Comparison of ENCODE assay signal across 1 cellular context in the genomic region with DNA sequence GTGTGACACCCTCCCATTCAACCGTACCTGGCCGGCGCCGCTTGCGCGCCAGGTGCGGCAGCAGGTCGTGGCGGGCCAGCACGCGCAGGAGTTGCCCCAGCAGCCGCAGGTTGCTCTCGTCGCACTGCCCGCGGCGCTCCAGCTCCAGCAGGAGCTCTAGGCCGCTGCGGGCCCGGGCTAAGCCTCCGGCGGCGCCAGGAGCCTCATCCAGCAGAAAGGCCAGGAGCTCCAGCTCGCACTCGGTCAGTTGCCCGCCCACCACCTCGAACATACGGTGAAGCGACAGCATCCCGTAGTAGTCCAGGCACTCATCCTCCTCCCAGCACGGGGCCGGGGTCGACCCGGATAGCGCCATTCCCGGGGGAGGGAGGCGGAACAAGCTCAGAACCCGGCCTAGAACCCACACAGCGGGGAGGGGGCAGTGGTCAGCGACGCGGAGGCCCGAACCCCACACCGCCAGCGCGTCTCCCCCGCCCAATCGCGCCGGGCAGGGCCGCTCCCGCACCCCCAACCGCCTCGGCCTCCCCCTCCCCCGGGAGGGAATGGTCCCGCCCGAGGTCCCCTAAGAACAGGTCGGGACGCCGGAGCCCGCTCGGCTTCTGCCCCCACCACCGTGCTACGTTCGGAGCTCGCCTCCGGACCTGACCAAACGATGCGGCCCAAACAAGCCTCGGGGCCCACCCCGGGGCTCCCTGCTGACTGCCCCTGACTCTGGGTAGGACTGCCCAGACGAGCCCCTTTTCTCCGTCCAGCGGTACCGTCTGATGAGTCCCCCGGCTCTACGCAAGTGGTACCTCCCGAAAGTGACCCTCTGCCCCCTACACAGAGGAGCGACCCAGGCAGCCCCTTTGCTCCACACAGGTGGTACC.
A peak's percentile ranks its signal among the peaks of the same experiment; 100 is the strongest.
TF ChIP-seq lines count a peak whose summit lies in the region.

No MANE protein-coding gene starts in this region.

TF ChIP-seq in HEK293, 187 proteins besides CTCF, POLR2A, EP300 and RAD21 (continued from another document and continues in another):
- TF ChIP-seq KLF1 (tag by site-specific recombination; IDR thresholded peaks at IDR 0.05): peak; percentile 19; the same call in 1 of the 2 replicates
- no peak for TF ChIP-seq ZNF677 (tag by site-specific recombination; IDR thresholded peaks at IDR 0.05)
- peak; percentile 87 for TF ChIP-seq SCRT2 (tag by site-specific recombination; IDR thresholded peaks at IDR 0.05)
- TF ChIP-seq ZNF140 (tag by site-specific recombination; IDR thresholded peaks at IDR 0.05): no peak
- no peak for TF ChIP-seq ZNF624 (tag by site-specific recombination; IDR thresholded peaks at IDR 0.05)
- no peak for TF ChIP-seq ZNF830 (tag by site-specific recombination; IDR thresholded peaks at IDR 0.05; ENCODE audit: low read depth)
- TF ChIP-seq ZNF423 (tag by site-specific recombination; IDR thresholded peaks at IDR 0.05): no peak
- no peak for TF ChIP-seq GFI1B (tag by site-specific recombination; IDR thresholded peaks at IDR 0.05)
- TF ChIP-seq ZNF623 (tag by site-specific recombination; IDR thresholded peaks at IDR 0.05): no peak
- no peak for TF ChIP-seq ZNF214 (tag by site-specific recombination; IDR thresholded peaks at IDR 0.05; ENCODE audit: borderline replicate concordance)
- TF ChIP-seq ZNF707 (tag by site-specific recombination; IDR thresholded peaks at IDR 0.05): no peak
- TF ChIP-seq ZNF621 (tag by site-specific recombination; IDR thresholded peaks at IDR 0.05): no peak
- no peak for TF ChIP-seq ZNF768 (tag by site-specific recombination; IDR thresholded peaks at IDR 0.05)
- TF ChIP-seq ZNF302 (tag by site-specific recombination; IDR thresholded peaks at IDR 0.05; ENCODE audit: low read depth): no peak
- TF ChIP-seq, protein P1, sequence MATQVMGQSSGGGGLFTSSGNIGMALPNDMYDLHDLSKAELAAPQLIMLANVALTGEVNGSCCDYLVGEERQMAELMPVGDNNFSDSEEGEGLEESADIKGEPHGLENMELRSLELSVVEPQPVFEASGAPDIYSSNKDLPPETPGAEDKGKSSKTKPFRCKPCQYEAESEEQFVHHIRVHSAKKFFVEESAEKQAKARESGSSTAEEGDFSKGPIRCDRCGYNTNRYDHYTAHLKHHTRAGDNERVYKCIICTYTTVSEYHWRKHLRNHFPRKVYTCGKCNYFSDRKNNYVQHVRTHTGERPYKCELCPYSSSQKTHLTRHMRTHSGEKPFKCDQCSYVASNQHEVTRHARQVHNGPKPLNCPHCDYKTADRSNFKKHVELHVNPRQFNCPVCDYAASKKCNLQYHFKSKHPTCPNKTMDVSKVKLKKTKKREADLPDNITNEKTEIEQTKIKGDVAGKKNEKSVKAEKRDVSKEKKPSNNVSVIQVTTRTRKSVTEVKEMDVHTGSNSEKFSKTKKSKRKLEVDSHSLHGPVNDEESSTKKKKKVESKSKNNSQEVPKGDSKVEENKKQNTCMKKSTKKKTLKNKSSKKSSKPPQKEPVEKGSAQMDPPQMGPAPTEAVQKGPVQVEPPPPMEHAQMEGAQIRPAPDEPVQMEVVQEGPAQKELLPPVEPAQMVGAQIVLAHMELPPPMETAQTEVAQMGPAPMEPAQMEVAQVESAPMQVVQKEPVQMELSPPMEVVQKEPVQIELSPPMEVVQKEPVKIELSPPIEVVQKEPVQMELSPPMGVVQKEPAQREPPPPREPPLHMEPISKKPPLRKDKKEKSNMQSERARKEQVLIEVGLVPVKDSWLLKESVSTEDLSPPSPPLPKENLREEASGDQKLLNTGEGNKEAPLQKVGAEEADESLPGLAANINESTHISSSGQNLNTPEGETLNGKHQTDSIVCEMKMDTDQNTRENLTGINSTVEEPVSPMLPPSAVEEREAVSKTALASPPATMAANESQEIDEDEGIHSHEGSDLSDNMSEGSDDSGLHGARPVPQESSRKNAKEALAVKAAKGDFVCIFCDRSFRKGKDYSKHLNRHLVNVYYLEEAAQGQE (tag by site-specific recombination; IDR thresholded peaks at IDR 0.05): 0 out of 2 replicates have a peak, but pooled peaks have one; percentile 37
- TF ChIP-seq MZF1 (tag by site-specific recombination; IDR thresholded peaks at IDR 0.05; ENCODE audit: borderline replicate concordance): no peak
- no peak for TF ChIP-seq PRDM1 (tag by site-specific recombination; IDR thresholded peaks at IDR 0.05)
- TF ChIP-seq ZBTB48 (tag by site-specific recombination; IDR thresholded peaks at IDR 0.05): peak; percentile 78
- no peak for TF ChIP-seq ZNF19 (tag by site-specific recombination; IDR thresholded peaks at IDR 0.05; ENCODE audit: low read depth)
- no peak for TF ChIP-seq ZNF473 (tag by site-specific recombination; IDR thresholded peaks at IDR 0.05)
- no peak for TF ChIP-seq ZNF544 (tag by site-specific recombination; IDR thresholded peaks at IDR 0.05)
- no peak for TF ChIP-seq ZNF837 (tag by site-specific recombination; IDR thresholded peaks at IDR 0.05)
- no peak for TF ChIP-seq SETDB1 (IDR thresholded peaks at IDR 0.05; ENCODE audit: insufficient read length, low read length)
- TF ChIP-seq HOXD13 (CRISPR knock-in tag; IDR thresholded peaks at IDR 0.05; ENCODE audit: borderline replicate concordance): no peak
- TF ChIP-seq ZNF184 (tag by site-specific recombination; IDR thresholded peaks at IDR 0.05): no peak
- 0 out of 2 replicates have a peak, but pooled peaks have one; percentile 40 for TF ChIP-seq ZNF600 (tag by site-specific recombination; IDR thresholded peaks at IDR 0.05)
- no peak for TF ChIP-seq ZNF629 (tag by site-specific recombination; IDR thresholded peaks at IDR 0.05)
- no peak for TF ChIP-seq ZNF791 (tag by site-specific recombination; IDR thresholded peaks at IDR 0.05)
- TF ChIP-seq, protein P2, sequence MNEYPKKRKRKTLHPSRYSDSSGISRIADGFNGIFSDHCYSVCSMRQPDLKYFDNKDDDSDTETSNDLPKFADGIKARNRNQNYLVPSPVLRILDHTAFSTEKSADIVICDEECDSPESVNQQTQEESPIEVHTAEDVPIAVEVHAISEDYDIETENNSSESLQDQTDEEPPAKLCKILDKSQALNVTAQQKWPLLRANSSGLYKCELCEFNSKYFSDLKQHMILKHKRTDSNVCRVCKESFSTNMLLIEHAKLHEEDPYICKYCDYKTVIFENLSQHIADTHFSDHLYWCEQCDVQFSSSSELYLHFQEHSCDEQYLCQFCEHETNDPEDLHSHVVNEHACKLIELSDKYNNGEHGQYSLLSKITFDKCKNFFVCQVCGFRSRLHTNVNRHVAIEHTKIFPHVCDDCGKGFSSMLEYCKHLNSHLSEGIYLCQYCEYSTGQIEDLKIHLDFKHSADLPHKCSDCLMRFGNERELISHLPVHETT (tag by site-specific recombination; IDR thresholded peaks at IDR 0.05): peak; percentile 69; the same call in 1 of the 2 replicates
- TF ChIP-seq ZNF350 (tag by site-specific recombination; IDR thresholded peaks at IDR 0.05): no peak
- TF ChIP-seq EGR2 (tag by site-specific recombination; IDR thresholded peaks at IDR 0.05; ENCODE audit: low read depth): peak; percentile 81
- TF ChIP-seq ZNF549 (tag by site-specific recombination; IDR thresholded peaks at IDR 0.05): no peak
- TF ChIP-seq ZNF843 (tag by site-specific recombination; IDR thresholded peaks at IDR 0.05): no peak
- peak; percentile 39 for TF ChIP-seq ZNF146 (tag by site-specific recombination; IDR thresholded peaks at IDR 0.05)
- TF ChIP-seq ZNF785 (tag by site-specific recombination; IDR thresholded peaks at IDR 0.05): no peak
- TF ChIP-seq ZFP3 (tag by site-specific recombination; IDR thresholded peaks at IDR 0.05; ENCODE audit: low read depth): no peak
- no peak for TF ChIP-seq ZNF433 (tag by site-specific recombination; IDR thresholded peaks at IDR 0.05; ENCODE audit: low read depth)
- TF ChIP-seq BCL11A (tag by site-specific recombination; IDR thresholded peaks at IDR 0.05; ENCODE audit: low read depth): peak; percentile 27; the same call in 1 of the 2 replicates
- peak; percentile 67 for TF ChIP-seq ZXDB (tag by site-specific recombination; IDR thresholded peaks at IDR 0.05)
- TF ChIP-seq TCF7L2 (IDR thresholded peaks at IDR 0.05; ENCODE audit: borderline replicate concordance, low read depth, low read length): no peak
- TF ChIP-seq KLF8 (tag by site-specific recombination; IDR thresholded peaks at IDR 0.05): no peak
- 0 out of 2 replicates have a peak, but pooled peaks have one; percentile 48 for TF ChIP-seq KLF7 (tag by site-specific recombination; IDR thresholded peaks at IDR 0.05; ENCODE audit: borderline replicate concordance)
- TF ChIP-seq HOXA7 (CRISPR knock-in tag; IDR thresholded peaks at IDR 0.05; ENCODE audit: borderline replicate concordance): no peak
- TF ChIP-seq OSR2 (tag by site-specific recombination; IDR thresholded peaks at IDR 0.05): no peak
- TF ChIP-seq, protein P3, sequence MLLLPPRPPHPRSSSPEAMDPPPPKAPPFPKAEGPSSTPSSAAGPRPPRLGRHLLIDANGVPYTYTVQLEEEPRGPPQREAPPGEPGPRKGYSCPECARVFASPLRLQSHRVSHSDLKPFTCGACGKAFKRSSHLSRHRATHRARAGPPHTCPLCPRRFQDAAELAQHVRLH (tag by site-specific recombination; IDR thresholded peaks at IDR 0.05): no peak
- no peak for TF ChIP-seq ZNF530 (tag by site-specific recombination; IDR thresholded peaks at IDR 0.05; ENCODE audit: low read depth)
- TF ChIP-seq RBAK (tag by site-specific recombination; IDR thresholded peaks at IDR 0.05): no peak
- peak; percentile 73 for TF ChIP-seq ZFP37 (tag by site-specific recombination; IDR thresholded peaks at IDR 0.05)
- no peak for TF ChIP-seq ZNF510 (tag by site-specific recombination; IDR thresholded peaks at IDR 0.05; ENCODE audit: insufficient replicate concordance)
- peak; percentile 47; the same call in 1 of the 2 replicates for TF ChIP-seq GLIS1 (tag by site-specific recombination; IDR thresholded peaks at IDR 0.05)
- TF ChIP-seq, protein P4, sequence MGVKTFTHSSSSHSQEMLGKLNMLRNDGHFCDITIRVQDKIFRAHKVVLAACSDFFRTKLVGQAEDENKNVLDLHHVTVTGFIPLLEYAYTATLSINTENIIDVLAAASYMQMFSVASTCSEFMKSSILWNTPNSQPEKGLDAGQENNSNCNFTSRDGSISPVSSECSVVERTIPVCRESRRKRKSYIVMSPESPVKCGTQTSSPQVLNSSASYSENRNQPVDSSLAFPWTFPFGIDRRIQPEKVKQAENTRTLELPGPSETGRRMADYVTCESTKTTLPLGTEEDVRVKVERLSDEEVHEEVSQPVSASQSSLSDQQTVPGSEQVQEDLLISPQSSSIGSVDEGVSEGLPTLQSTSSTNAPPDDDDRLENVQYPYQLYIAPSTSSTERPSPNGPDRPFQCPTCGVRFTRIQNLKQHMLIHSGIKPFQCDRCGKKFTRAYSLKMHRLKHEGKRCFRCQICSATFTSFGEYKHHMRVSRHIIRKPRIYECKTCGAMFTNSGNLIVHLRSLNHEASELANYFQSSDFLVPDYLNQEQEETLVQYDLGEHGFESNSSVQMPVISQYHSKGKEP (tag by site-specific recombination; IDR thresholded peaks at IDR 0.05): no peak
- TF ChIP-seq ZSCAN16 (tag by site-specific recombination; IDR thresholded peaks at IDR 0.05): no peak
- TF ChIP-seq ZNF335 (tag by site-specific recombination; conservative IDR thresholded peaks at IDR 0.05): peak; percentile 91
- TF ChIP-seq ZNF169 (tag by site-specific recombination; IDR thresholded peaks at IDR 0.05): no peak
- TF ChIP-seq IKZF3 (tag by site-specific recombination; IDR thresholded peaks at IDR 0.05): 0 out of 2 replicates have a peak, but pooled peaks have one; percentile 20
- no peak for TF ChIP-seq HOXC10 (CRISPR knock-in tag; IDR thresholded peaks at IDR 0.05)
- no peak; the same call in 1 of the 2 replicates for TF ChIP-seq ZBTB8A (tag by site-specific recombination; IDR thresholded peaks at IDR 0.05)
- TF ChIP-seq, protein P5, sequence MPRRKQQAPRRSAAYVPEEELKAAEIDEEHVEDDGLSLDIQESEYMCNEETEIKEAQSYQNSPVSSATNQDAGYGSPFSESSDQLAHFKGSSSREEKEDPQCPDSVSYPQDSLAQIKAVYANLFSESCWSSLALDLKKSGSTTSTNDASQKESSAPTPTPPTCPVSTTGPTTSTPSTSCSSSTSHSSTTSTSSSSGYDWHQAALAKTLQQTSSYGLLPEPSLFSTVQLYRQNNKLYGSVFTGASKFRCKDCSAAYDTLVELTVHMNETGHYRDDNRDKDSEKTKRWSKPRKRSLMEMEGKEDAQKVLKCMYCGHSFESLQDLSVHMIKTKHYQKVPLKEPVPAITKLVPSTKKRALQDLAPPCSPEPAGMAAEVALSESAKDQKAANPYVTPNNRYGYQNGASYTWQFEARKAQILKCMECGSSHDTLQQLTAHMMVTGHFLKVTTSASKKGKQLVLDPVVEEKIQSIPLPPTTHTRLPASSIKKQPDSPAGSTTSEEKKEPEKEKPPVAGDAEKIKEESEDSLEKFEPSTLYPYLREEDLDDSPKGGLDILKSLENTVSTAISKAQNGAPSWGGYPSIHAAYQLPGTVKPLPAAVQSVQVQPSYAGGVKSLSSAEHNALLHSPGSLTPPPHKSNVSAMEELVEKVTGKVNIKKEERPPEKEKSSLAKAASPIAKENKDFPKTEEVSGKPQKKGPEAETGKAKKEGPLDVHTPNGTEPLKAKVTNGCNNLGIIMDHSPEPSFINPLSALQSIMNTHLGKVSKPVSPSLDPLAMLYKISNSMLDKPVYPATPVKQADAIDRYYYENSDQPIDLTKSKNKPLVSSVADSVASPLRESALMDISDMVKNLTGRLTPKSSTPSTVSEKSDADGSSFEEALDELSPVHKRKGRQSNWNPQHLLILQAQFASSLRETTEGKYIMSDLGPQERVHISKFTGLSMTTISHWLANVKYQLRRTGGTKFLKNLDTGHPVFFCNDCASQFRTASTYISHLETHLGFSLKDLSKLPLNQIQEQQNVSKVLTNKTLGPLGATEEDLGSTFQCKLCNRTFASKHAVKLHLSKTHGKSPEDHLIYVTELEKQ (tag by site-specific recombination; IDR thresholded peaks at IDR 0.05; ENCODE audit: borderline replicate concordance): no peak
- TF ChIP-seq ZNF133 (tag by site-specific recombination; IDR thresholded peaks at IDR 0.05): no peak
- peak; percentile 45; the same call in 1 of the 2 replicates for TF ChIP-seq ZBTB20 (tag by site-specific recombination; IDR thresholded peaks at IDR 0.05)
- no peak for TF ChIP-seq ZNF555 (tag by site-specific recombination; conservative IDR thresholded peaks at IDR 0.05)
- no peak for TF ChIP-seq ZNF654 (tag by site-specific recombination; IDR thresholded peaks at IDR 0.05; ENCODE audit: low read depth)
- no peak for TF ChIP-seq SALL2 (tag by site-specific recombination; IDR thresholded peaks at IDR 0.05; ENCODE audit: borderline replicate concordance)
- TF ChIP-seq ZNF660 (tag by site-specific recombination; IDR thresholded peaks at IDR 0.05): 0 out of 2 replicates have a peak, but pooled peaks have one; percentile 45
- TF ChIP-seq, protein P6, sequence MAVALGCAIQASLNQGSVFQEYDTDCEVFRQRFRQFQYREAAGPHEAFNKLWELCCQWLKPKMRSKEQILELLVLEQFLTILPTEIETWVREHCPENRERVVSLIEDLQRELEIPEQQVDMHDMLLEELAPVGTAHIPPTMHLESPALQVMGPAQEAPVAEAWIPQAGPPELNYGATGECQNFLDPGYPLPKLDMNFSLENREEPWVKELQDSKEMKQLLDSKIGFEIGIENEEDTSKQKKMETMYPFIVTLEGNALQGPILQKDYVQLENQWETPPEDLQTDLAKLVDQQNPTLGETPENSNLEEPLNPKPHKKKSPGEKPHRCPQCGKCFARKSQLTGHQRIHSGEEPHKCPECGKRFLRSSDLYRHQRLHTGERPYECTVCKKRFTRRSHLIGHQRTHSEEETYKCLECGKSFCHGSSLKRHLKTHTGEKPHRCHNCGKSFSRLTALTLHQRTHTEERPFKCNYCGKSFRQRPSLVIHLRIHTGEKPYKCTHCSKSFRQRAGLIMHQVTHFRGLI (tag by site-specific recombination; IDR thresholded peaks at IDR 0.05): no peak; the same call in 1 of the 2 replicates
